7 cellular contexts compared by ENCODE assay signal in genomic region chr3:120567370-120568197, GRCh38. TPM values are rescaled to one million over a fixed set of nuclear protein-coding genes. Genes with fewer than 3 reads are reported as not detected.
A peak's percentile ranks its signal among the peaks of the same experiment; 100 is the strongest.
DNase-seq lines count a peak whose midpoint lies in the region; ATAC-seq and TF ChIP-seq lines count a peak whose summit lies in the region.

No MANE protein-coding gene starts in this region.

- H3K27ac ChIP-seq in ectodermal cell (ENCODE audit: insufficient read depth, low read depth, low read length, poor library complexity, severe bottlenecking) (peak overlapping the region; percentile 47), muscle layer of colon (ENCODE audit: low read depth, low read length) (peak overlapping the region; percentile 41)

- ATAC-seq in HG03460 (IDR thresholded peaks at IDR 0.05; ENCODE audit: unreplicated experiment) = no peak

- DNase-seq in GM12865 (ENCODE audit: low read depth) = no peak
- peak; percentile 64 for DNase-seq in HT1080 (ENCODE audit: low read depth)
- peak; percentile 34 for DNase-seq in RPMI8226
- DNase-seq in activated gamma-delta T cell (lab: John Stamatoyannopoulos, UW) = no peak

- peak; percentile 13 for TF ChIP-seq CTCF in GM12865 (IDR thresholded peaks at IDR 0.05; ENCODE audit: insufficient read depth, low read depth, low read length, missing control alignments)

- H3K9me3 ChIP-seq in ectodermal cell (ENCODE audit: control insufficient read depth, low read length) = no peaks in the 10 kb centered on the region
- no peaks in the 10 kb centered on the region for H3K9me3 ChIP-seq in muscle layer of colon (ENCODE audit: low read length)

- H3K4me1 ChIP-seq in ectodermal cell (ENCODE audit: control insufficient read depth, insufficient read depth, low read length) (peaks cover 21% of the 10 kb centered on the region), muscle layer of colon (ENCODE audit: insufficient read depth, low read length) (peaks cover 23% of the 10 kb centered on the region)

- no peak overlapping the region for H3K4me3 ChIP-seq in GM12865 (ENCODE audit: low read depth, low read length)
- H3K4me3 ChIP-seq in ectodermal cell (ENCODE audit: insufficient read depth, low read depth, low read length) = no peak overlapping the region
- peak overlapping the region in 1 of 2 donors; percentile 22 for H3K4me3 ChIP-seq in muscle layer of colon (ENCODE audit: low read depth in 1 of 2, low read length in 2 of 2)

- H3K27me3 ChIP-seq in ectodermal cell (ENCODE audit: control insufficient read depth, insufficient read depth, low read length, poor library complexity, severe bottlenecking) (no peaks in the 10 kb centered on the region), muscle layer of colon (ENCODE audit: control insufficient read depth in 1 of 2, insufficient read depth in 2 of 2, low read length in 2 of 2) (no peaks in the 10 kb centered on the region)

- H3K9ac ChIP-seq in muscle layer of colon (ENCODE audit: low read length) = no peak overlapping the region

- WGBS in ectodermal cell, 2 experiments = 30 to 38% methylated on average over 7 to 8 of the region's 8 CpGs

- no peaks in the 10 kb centered on the region for H3K36me3 ChIP-seq in ectodermal cell (ENCODE audit: control insufficient read depth, insufficient read depth, low read length)
- no peaks in the 10 kb centered on the region for H3K36me3 ChIP-seq in muscle layer of colon (ENCODE audit: insufficient read depth, low read length)

RNA-seq across cellular contexts. Expression of gene NDUFB4, which starts 28.6 kb away (rescaled TPM):
- total RNA-seq in HT1080 (2014; rRNA removed; shearing (Covaris generic)) = 188 and 294 TPM in 2 replicates
- polyA plus RNA-seq in HT1080 (2015; cell fraction: cytosol; rRNA removed) = 208 and 296 TPM in 2 replicates
- 107 and 138 TPM in 2 replicates for polyA plus RNA-seq in HT1080 (2015; cell fraction: nucleus; rRNA removed)
- polyA plus RNA-seq in ectodermal cell (2013, experiment 1 of 4) = 276 TPM
- 276 TPM for polyA plus RNA-seq in ectodermal cell (2013, experiment 2 of 4)
- polyA plus RNA-seq in ectodermal cell (2013, experiment 3 of 4) = 276 TPM
- polyA plus RNA-seq in ectodermal cell (2013, experiment 4 of 4) = 335 TPM

Comparison
In these comparisons a context has a peak if more than half of its experiments do, and no peak if none do; other contexts are left out.
1. DNase-seq: peak in HT1080 (single experiment) and RPMI8226 (single experiment); none in GM12865 (single experiment) and activated gamma-delta T cell (single experiment).